17 cellular contexts compared by ENCODE assay signal in the genomic region with DNA sequence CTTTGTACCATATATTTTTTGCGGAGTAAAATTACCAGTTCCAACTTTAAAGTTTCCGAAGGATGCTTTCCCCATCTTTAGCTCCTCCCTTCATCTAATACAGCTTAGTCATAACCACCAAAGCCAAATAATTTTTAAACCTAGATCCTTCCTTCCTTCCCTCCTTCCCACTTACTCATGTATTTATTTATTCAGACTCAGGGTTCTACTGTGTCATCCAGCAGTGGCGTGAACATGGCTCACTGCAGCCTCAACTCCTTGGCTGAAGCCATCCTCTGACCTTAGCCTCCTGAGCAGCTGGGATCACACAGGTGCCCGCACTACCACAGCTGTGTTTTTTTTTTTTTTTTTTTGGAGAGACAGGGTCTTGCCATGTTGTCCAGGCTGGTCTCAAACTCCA. TPM values are rescaled to one million over a fixed set of nuclear protein-coding genes. Genes with fewer than 3 reads are reported as not detected.
DNase-seq lines count a peak whose midpoint lies in the region; ATAC-seq and TF ChIP-seq lines count a peak whose summit lies in the region.
"Had no signal": no experiment of that assay in that cellular context is flagged by ENCODE, and none has a peak within 500 bp of the region (broad histone marks: within the 10 kb centered on the region; RNA-seq: fewer than 3 reads in every experiment).

No MANE protein-coding gene starts in this region.

- no peak for ATAC-seq in Right ventricle myocardium superior (ENCODE audit: poor library complexity)
- ATAC-seq: pancreas; stimulated activated naive B cell treated with anti-CD40 and anti-IgM and Interleukin-4, amounts not matched to agents 10 μg/mL and 1 μg/mL and 100 μg/mL, for 72 hours had no signal

- H3K4me3 ChIP-seq in AG10803 (ENCODE audit: low read length), result no peak overlapping the region
- H3K4me3 ChIP-seq in astrocyte of the spinal cord (ENCODE audit: low read depth, low read length), result no peak overlapping the region
- H3K4me3 ChIP-seq: dorsolateral prefrontal cortex, hepatocyte, pancreas had no signal

- DNase-seq in AG10803 (ENCODE audit: low read depth) (peak; percentile 45), HCEC 1CT (peak; percentile 95), astrocyte of the spinal cord (ENCODE audit: low read depth, low spot score) (peak; percentile 85), lung microvascular endothelial cell (ENCODE audit: low read depth in 2 of 2) (peak; percentile 33 to 75), Right ventricle myocardium superior (no peak), hypothalamus (lab: John Stamatoyannopoulos, UW) (no peak), GM13977 (ENCODE audit: low spot score) (no peak), NCI-H2107 treated with DMSO at 0.1 percent for 48 hours (lab: John Stamatoyannopoulos, UW; ENCODE audit: unreplicated experiment) (no peak)
- DNase-seq: activated CD4-positive, alpha-beta T cell treated with anti-CD3 and anti-CD28 coated beads, Interleukin-2, amount 50 U/mL, for 48 hours; activated naive CD4-positive, alpha-beta T cell treated with anti-CD3 and anti-CD28 coated beads, Interleukin-2, amount 50 U/mL, for 16 hours; dorsolateral prefrontal cortex; NCI-H2107; pancreas; stimulated activated CD4-positive, alpha-beta T cell treated with anti-CD3 and anti-CD28 coated beads, Interleukin-1b, Interleukin-23, amount 100 ng/mL, for 48 hours; stimulated activated naive B cell treated with anti-CD40 and anti-IgM and Interleukin-4, amounts not matched to agents 10 μg/mL and 1 μg/mL and 100 μg/mL, for 72 hours; T-helper 2 cell had no signal

- in situ Hi-C loops in astrocyte of the spinal cord (cut with HindIII; ENCODE audit: low sequenced_read_pairs), result no loop called here
- in situ Hi-C loops in GM13977 (cut with MboI; ENCODE audit: low pct_unique_long_range_greater_than_20kb, low sequenced_read_pairs, unreplicated experiment), result no loop called here

- TF ChIP-seq CTCF in AG10803 (conservative IDR thresholded peaks at IDR 0.05; ENCODE audit: low read length) (no peak), astrocyte of the spinal cord (IDR thresholded peaks at IDR 0.05; ENCODE audit: low read depth, low read length) (no peak), GM13977 (IDR thresholded peaks at IDR 0.05; ENCODE audit: extremely low read depth, insufficient read depth, missing control alignments) (no peak)

- intact Hi-C loops in Right ventricle myocardium superior (cut with DNase I), result no loop called here

RNA-seq across cellular contexts. Expression of a gene that starts 4.4 kb away (rescaled TPM):
- total RNA-seq in lung microvascular endothelial cell, result 18.1 and 34.3 TPM in 2 replicates
- 10.4 TPM for total RNA-seq in Right ventricle myocardium superior

Comparison
In these comparisons a context has a peak if more than half of its experiments do, and no peak if none do; other contexts are left out.
1. DNase-seq: peak in AG10803 (single experiment), HCEC 1CT (single experiment), astrocyte of the spinal cord (single experiment) and lung microvascular endothelial cell (2 of 2); none in Right ventricle myocardium superior (single experiment), hypothalamus (0 of 51), GM13977 (single experiment) and NCI-H2107 treated with DMSO at 0.1 percent for 48 hours (single experiment).